Comparison of ENCODE assay signal across 12 cellular contexts in genomic region chr20:37314617-37315292, GRCh38. TPM values are rescaled to one million over a fixed set of nuclear protein-coding genes. Genes with fewer than 3 reads are reported as not detected.
DNase-seq lines count a peak whose midpoint lies in the region; ATAC-seq, FAIRE-seq and TF ChIP-seq lines count a peak whose summit lies in the region.
"Had no signal": no experiment of that assay in that cellular context is flagged by ENCODE, and none has a peak within 500 bp of the region (broad histone marks: within the 10 kb centered on the region; RNA-seq: fewer than 3 reads in every experiment).

No MANE protein-coding gene starts in this region.

- TF ChIP-seq CTCF in fibroblast of mammary gland (conservative IDR thresholded peaks at IDR 0.05; ENCODE audit: control insufficient read depth, insufficient read depth, low read depth, low read length) = no peak
- TF ChIP-seq CTCF in neural crest cell (conservative IDR thresholded peaks at IDR 0.05) = no peak

- H3K27me3 ChIP-seq in aorta (ENCODE audit: control insufficient read depth in 1 of 2, insufficient read depth in 2 of 2, low read length in 1 of 2) = no peaks in the 10 kb centered on the region
- H3K27me3 ChIP-seq: foreskin keratinocyte, right lobe of liver had no signal

- FAIRE-seq in frontal cortex (lab: Jason Lieb, UNC) = no peak

- peaks cover 3% of the 10 kb centered on the region for H3K36me3 Mint-ChIP-seq in activated naive CD4-positive, alpha-beta T cell treated with anti-CD3 and anti-CD28 coated beads, Interleukin-2, amount 50 U/mL, for 24 hours
- peaks cover 3% of the 10 kb centered on the region for H3K36me3 Mint-ChIP-seq in neural crest cell (ENCODE audit: low read depth)

- H3K4me1 ChIP-seq in aorta (ENCODE audit: control insufficient read depth in 1 of 2, insufficient read depth in 2 of 2, low read length in 2 of 2) = no peaks in the 10 kb centered on the region
- H3K4me1 ChIP-seq: right lobe of liver had no signal

- H3K27ac Mint-ChIP-seq in activated naive CD4-positive, alpha-beta T cell treated with anti-CD3 and anti-CD28 coated beads, Interleukin-2, amount 50 U/mL, for 24 hours = peak overlapping the region; percentile 35
- H3K27ac Mint-ChIP-seq in neural crest cell (ENCODE audit: unreplicated experiment) = peak overlapping the region; percentile 87

- H3K27me3 Mint-ChIP-seq in activated naive CD4-positive, alpha-beta T cell treated with anti-CD3 and anti-CD28 coated beads, Interleukin-2, amount 50 U/mL, for 24 hours = no peaks in the 10 kb centered on the region
- H3K27me3 Mint-ChIP-seq in neural crest cell (ENCODE audit: low read depth) = no peaks in the 10 kb centered on the region

- intact Hi-C loops in aorta (cut with DNase I) = no loop called here

- WGBS in aorta, 2 donors = 6 to 15% methylated on average over 14 of the region's 14 CpGs

- ATAC-seq in aorta (ENCODE audit: low FRiP score) = peak; percentile 73
- no peak for ATAC-seq in GM21526 (IDR thresholded peaks at IDR 0.05; ENCODE audit: low FRiP score, unreplicated experiment)
- ATAC-seq: foreskin keratinocyte had no signal

- DNase-seq in activated naive CD4-positive, alpha-beta T cell treated with Interleukin-2 at 50 U/mL for 16 hours = no peak
- peak; percentile 47 for DNase-seq in fibroblast of mammary gland (ENCODE audit: low read depth)
- DNase-seq in neural crest cell (ENCODE audit: low read depth, low spot score) = no peak
- DNase-seq in aorta = peak; percentile 54 to 81
- DNase-seq in frontal cortex (ENCODE audit: low spot score in 2 of 2) = no peak
- DNase-seq in NCI-H1930 (lab: John Stamatoyannopoulos, UW) = no peak
- DNase-seq: activated T-cell treated with anti-CD3 and anti-CD28 coated beads, Interleukin-2, amount 50 U/mL, for 1 hour; foreskin keratinocyte; right lobe of liver; SIG-M5 had no signal

- H3K9me3 Mint-ChIP-seq in activated naive CD4-positive, alpha-beta T cell treated with anti-CD3 and anti-CD28 coated beads, Interleukin-2, amount 50 U/mL, for 24 hours = no peaks in the 10 kb centered on the region
- H3K9me3 Mint-ChIP-seq in neural crest cell = no peaks in the 10 kb centered on the region

- no peaks in the 10 kb centered on the region for H3K9me3 ChIP-seq in aorta (ENCODE audit: control insufficient read depth, low read length)
- H3K9me3 ChIP-seq: right lobe of liver had no signal

- H3K4me1 Mint-ChIP-seq in activated naive CD4-positive, alpha-beta T cell treated with anti-CD3 and anti-CD28 coated beads, Interleukin-2, amount 50 U/mL, for 24 hours = peaks cover 33% of the 10 kb centered on the region
- H3K4me1 Mint-ChIP-seq in neural crest cell = peaks cover 58% of the 10 kb centered on the region

- H3K27ac ChIP-seq in aorta (ENCODE audit: low read depth in 1 of 2, low read length in 2 of 2) = peak overlapping the region; percentile 38 to 97
- H3K27ac ChIP-seq: foreskin keratinocyte had no signal

- no peak overlapping the region for H3K4me3 Mint-ChIP-seq in activated naive CD4-positive, alpha-beta T cell treated with anti-CD3 and anti-CD28 coated beads, Interleukin-2, amount 50 U/mL, for 24 hours
- H3K4me3 Mint-ChIP-seq in neural crest cell = no peak overlapping the region

- H3K36me3 ChIP-seq in aorta (ENCODE audit: control insufficient read depth in 1 of 2, insufficient read depth in 2 of 2, low read length in 1 of 2) = peaks cover 0 to 3% of the 10 kb centered on the region in 2 donors
- H3K36me3 ChIP-seq: right lobe of liver had no signal

- H3K4me3 ChIP-seq in fibroblast of mammary gland (ENCODE audit: control insufficient read depth, low read depth, low read length) (no peak overlapping the region), aorta (ENCODE audit: low read length in 2 of 2) (no peak overlapping the region)
- H3K4me3 ChIP-seq: right lobe of liver had no signal

RNA-seq across cellular contexts. Expression of gene MANBAL, which starts 25.3 kb away (rescaled TPM):
- 44.8 and 50.8 TPM in 2 replicates for total RNA-seq in neural crest cell
- total RNA-seq in aorta = 10 to 100 TPM; 47.1 to 59.3 TPM
- 10 to 100 TPM; 61.1 to 86.8 TPM for polyA plus RNA-seq in aorta
- 14.7 TPM for total RNA-seq in frontal cortex

RNA-seq across cellular contexts. Expression of gene SRC, which starts 31.2 kb away (rescaled TPM):
- total RNA-seq in neural crest cell = 58.6 and 60.4 TPM in 2 replicates
- 10 to 100 TPM; 51.3 to 72.4 TPM for total RNA-seq in aorta
- polyA plus RNA-seq in aorta = 10 to 100 TPM; 16.7 to 31.1 TPM
- total RNA-seq in frontal cortex = 20.8 TPM

RNA-seq across cellular contexts. Expression of gene GHRH, which starts 53.1 kb away (rescaled TPM):
- total RNA-seq in neural crest cell (not detected in 2 replicates), aorta (not detected), frontal cortex (not detected)
- polyA plus RNA-seq in aorta = not detected
- total RNA-seq: foreskin keratinocyte, right lobe of liver had no signal
- polyA plus RNA-seq: foreskin keratinocyte had no signal

Comparison
In these comparisons a context has a peak if more than half of its experiments do, and no peak if none do; other contexts are left out.
1. DNase-seq: peak in fibroblast of mammary gland (single experiment) and aorta (2 of 2); none in activated naive CD4-positive, alpha-beta T cell treated with Interleukin-2 at 50 U/mL for 16 hours (single experiment), neural crest cell (single experiment), frontal cortex (0 of 2) and NCI-H1930 (0 of 2).